In the genomic region with DNA sequence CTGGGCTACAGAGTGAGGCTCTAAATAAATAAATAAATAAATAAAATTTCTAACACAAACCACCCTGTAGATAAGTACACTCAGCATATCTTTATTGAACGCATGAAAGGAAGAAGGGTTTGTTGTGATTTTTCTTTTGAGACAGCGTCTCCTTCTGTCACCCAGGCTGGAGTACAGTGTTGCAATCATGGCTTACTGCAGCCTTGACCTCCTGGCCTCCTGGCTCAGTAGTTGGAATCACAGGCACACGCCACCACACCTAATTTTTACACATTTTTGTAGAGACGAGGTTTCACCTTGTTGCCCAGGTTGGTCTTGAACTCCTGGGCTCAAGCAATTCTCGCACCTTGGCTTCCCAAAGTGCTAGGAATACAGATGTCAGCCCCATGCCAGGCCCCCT, we compare ENCODE assay signal across 2 cellular contexts.
TF ChIP-seq lines count a peak whose summit lies in the region.

No MANE protein-coding gene starts in this region.

TF ChIP-seq in K562, 482 proteins besides CTCF, POLR2A, EP300 and RAD21:
- peak; percentile 71 for TF ChIP-seq CEBPB (tag; IDR thresholded peaks at IDR 0.05)
- no peak for TF ChIP-seq ARID2 (IDR thresholded peaks at IDR 0.05)
- TF ChIP-seq CEBPG (CRISPR knock-in tag; IDR thresholded peaks at IDR 0.05) = 0 out of 2 replicates have a peak, but pooled peaks have one; percentile 24
- no peak for TF ChIP-seq CEBPG (tag; conservative IDR thresholded peaks at IDR 0.05 in 1 of 2, IDR thresholded peaks at IDR 0.05 in 1 of 2)
- no peak for TF ChIP-seq L3MBTL2 (IDR thresholded peaks at IDR 0.05)
- TF ChIP-seq ZNF316 (IDR thresholded peaks at IDR 0.05) = 0 out of 2 replicates have a peak, but pooled peaks have one; percentile 26
- TF ChIP-seq SMAD1 (IDR thresholded peaks at IDR 0.05; ENCODE audit: low read depth, low read length, partially characterized antibody) = no peak

TF ChIP-seq in HepG2, 621 proteins besides CTCF, POLR2A, EP300 and RAD21:
- TF ChIP-seq CEBPG (CRISPR knock-in tag; IDR thresholded peaks at IDR 0.05) = peak; percentile 62
- peak; percentile 81; the same call in 1 of the 2 replicates for TF ChIP-seq CEBPB (IDR thresholded peaks at IDR 0.05; ENCODE audit: borderline replicate concordance, low read depth, low read length)
- 0 out of 2 replicates have a peak, but pooled peaks have one; percentile 50 for TF ChIP-seq NR2F2 (IDR thresholded peaks at IDR 0.05; ENCODE audit: borderline replicate concordance, low read depth)
- TF ChIP-seq GATAD2A (CRISPR knock-in tag; IDR thresholded peaks at IDR 0.05) = 0 out of 2 replicates have a peak, but pooled peaks have one; percentile 16
- TF ChIP-seq MBNL3 (CRISPR knock-in tag; conservative IDR thresholded peaks at IDR 0.05) = no peak
- TF ChIP-seq HDAC1 (CRISPR knock-in tag; IDR thresholded peaks at IDR 0.05) = no peak
- TF ChIP-seq NR2F6 (IDR thresholded peaks at IDR 0.05) = peak; percentile 92
- peak; percentile 93 for TF ChIP-seq NR2F6 (CRISPR knock-in tag; IDR thresholded peaks at IDR 0.05)
- no peak for TF ChIP-seq POGZ (CRISPR knock-in tag; IDR thresholded peaks at IDR 0.05)
- no peak for TF ChIP-seq SATB2 (CRISPR knock-in tag; IDR thresholded peaks at IDR 0.05)
- TF ChIP-seq, protein P1, sequence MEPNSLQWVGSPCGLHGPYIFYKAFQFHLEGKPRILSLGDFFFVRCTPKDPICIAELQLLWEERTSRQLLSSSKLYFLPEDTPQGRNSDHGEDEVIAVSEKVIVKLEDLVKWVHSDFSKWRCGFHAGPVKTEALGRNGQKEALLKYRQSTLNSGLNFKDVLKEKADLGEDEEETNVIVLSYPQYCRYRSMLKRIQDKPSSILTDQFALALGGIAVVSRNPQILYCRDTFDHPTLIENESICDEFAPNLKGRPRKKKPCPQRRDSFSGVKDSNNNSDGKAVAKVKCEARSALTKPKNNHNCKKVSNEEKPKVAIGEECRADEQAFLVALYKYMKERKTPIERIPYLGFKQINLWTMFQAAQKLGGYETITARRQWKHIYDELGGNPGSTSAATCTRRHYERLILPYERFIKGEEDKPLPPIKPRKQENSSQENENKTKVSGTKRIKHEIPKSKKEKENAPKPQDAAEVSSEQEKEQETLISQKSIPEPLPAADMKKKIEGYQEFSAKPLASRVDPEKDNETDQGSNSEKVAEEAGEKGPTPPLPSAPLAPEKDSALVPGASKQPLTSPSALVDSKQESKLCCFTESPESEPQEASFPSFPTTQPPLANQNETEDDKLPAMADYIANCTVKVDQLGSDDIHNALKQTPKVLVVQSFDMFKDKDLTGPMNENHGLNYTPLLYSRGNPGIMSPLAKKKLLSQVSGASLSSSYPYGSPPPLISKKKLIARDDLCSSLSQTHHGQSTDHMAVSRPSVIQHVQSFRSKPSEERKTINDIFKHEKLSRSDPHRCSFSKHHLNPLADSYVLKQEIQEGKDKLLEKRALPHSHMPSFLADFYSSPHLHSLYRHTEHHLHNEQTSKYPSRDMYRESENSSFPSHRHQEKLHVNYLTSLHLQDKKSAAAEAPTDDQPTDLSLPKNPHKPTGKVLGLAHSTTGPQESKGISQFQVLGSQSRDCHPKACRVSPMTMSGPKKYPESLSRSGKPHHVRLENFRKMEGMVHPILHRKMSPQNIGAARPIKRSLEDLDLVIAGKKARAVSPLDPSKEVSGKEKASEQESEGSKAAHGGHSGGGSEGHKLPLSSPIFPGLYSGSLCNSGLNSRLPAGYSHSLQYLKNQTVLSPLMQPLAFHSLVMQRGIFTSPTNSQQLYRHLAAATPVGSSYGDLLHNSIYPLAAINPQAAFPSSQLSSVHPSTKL (CRISPR knock-in tag; IDR thresholded peaks at IDR 0.05) = 0 out of 2 replicates have a peak, but pooled peaks have one; percentile 11
- TF ChIP-seq YY1 (IDR thresholded peaks at IDR 0.05; ENCODE audit: insufficient read depth, insufficient replicate concordance, low read depth, low read length) = no peak
- TF ChIP-seq MXD4 (CRISPR knock-in tag; IDR thresholded peaks at IDR 0.05) = no peak
- peak; percentile 80 to 88 for TF ChIP-seq NR2F1 (CRISPR knock-in tag; IDR thresholded peaks at IDR 0.05)
- peak; percentile 31; the same call in 1 of the 2 replicates for TF ChIP-seq RARA (CRISPR knock-in tag; IDR thresholded peaks at IDR 0.05)
- TF ChIP-seq, protein P2, sequence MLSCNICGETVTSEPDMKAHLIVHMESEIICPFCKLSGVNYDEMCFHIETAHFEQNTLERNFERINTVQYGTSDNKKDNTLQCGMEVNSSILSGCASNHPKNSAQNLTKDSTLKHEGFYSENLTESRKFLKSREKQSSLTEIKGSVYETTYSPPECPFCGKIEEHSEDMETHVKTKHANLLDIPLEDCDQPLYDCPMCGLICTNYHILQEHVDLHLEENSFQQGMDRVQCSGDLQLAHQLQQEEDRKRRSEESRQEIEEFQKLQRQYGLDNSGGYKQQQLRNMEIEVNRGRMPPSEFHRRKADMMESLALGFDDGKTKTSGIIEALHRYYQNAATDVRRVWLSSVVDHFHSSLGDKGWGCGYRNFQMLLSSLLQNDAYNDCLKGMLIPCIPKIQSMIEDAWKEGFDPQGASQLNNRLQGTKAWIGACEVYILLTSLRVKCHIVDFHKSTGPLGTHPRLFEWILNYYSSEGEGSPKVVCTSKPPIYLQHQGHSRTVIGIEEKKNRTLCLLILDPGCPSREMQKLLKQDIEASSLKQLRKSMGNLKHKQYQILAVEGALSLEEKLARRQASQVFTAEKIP (CRISPR knock-in tag; IDR thresholded peaks at IDR 0.05; ENCODE audit: borderline replicate concordance) = no peak
